In the genomic region with DNA sequence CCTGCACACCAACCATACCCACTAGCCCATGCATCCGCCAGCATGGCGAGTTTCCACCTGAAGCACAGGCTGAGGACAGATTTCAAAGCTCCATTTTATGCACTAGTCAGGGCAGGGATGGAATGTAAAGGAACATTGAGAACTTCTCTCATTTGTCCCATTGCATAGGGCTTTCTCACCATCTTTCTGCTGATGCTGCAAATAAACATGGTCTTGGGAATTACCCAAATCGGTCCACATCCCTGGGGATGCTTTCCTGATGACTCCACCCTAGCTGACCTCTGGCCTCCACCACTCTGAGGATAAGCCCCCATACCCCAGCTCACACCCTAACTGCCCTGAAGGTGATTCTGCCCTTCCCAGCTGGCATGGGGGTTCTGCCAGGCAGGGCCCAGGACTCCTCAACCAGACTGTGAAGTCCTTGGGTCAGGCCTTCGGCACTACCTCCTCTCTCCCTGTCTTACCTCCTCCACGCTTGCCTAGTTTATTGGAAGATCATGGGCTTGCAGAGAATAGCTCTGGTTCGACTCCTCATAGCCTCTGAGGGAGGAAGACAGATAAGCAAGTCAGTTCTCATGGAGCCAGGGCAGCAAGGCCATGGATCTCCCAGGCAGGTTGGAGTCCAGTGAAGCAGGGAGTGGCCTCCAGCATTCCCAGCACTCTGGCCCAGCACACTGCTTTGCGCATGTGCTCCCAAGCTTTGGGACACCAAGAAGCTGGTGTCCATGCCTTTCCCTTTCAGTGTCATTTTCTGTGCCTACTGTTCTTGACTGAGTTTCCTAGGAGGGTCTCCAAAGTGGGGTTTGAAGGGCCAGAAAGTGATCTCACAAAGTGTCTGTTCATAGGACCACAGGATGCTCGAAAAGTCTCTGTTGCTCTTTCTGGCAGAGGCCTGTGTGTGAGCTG, we compare ENCODE assay signal across 29 cellular contexts. TPM values are rescaled to one million over a fixed set of nuclear protein-coding genes. Genes with fewer than 3 reads are reported as not detected.
"Had no signal": no experiment of that assay in that cellular context is flagged by ENCODE, and none has a peak within 500 bp of the region (broad histone marks: within the 10 kb centered on the region; RNA-seq: fewer than 3 reads in every experiment).

No MANE protein-coding gene starts in this region.

- H3K9me3 ChIP-seq: esophagus squamous epithelium, lower lobe of right lung, prostate gland, right atrium auricular region, sigmoid colon, testis, tibial artery had no signal

- H2AFZ ChIP-seq: neural progenitor cell had no signal

- H3K4me3 ChIP-seq: coronary artery, esophagus squamous epithelium, lower lobe of right lung, neural progenitor cell, prostate gland, right atrium auricular region, sigmoid colon, spleen, testis, tibial artery had no signal

- H3K4me2 ChIP-seq: neural progenitor cell had no signal

- H3K4me1 Mint-ChIP-seq: immature natural killer cell; memory B cell; stimulated activated memory B cell treated with anti-CD40 and anti-IgM and Interleukin-4, amounts not matched to agents 10 μg/mL and 1 μg/mL and 100 μg/mL, for 72 hours had no signal

- H3K27me3 Mint-ChIP-seq: type B pancreatic cell had no signal

- H3K9me3 Mint-ChIP-seq: natural killer cell treated with Interleukin-12 subunit alpha and Interleukin-12 subunit beta and Interleukin-15 and Interleukin-18, amount 100 ng/mL, for 72 hours; neural progenitor cell; type B pancreatic cell had no signal

- ATAC-seq: left ventricle myocardium superior; lower lobe of right lung; natural killer cell treated with Interleukin-12 subunit alpha and Interleukin-12 subunit beta and Interleukin-15 and Interleukin-18, amount 100 ng/mL, for 72 hours; stimulated activated memory B cell treated with anti-CD40 and anti-IgM and Interleukin-4, amounts not matched to agents 10 μg/mL and 1 μg/mL and 100 μg/mL, for 72 hours; stimulated activated naive CD8-positive, alpha-beta T cell treated with anti-CD3 and anti-CD28 coated beads, Interleukin-15, Interleukin-2, amounts not matched to agents 100 U/mL and 50 U/mL, for 24 hours had no signal

- H3K4me3 Mint-ChIP-seq: immature natural killer cell; memory B cell; natural killer cell treated with Interleukin-12 subunit alpha and Interleukin-12 subunit beta and Interleukin-15 and Interleukin-18, amount 100 ng/mL, for 72 hours; neural progenitor cell; stimulated activated memory B cell treated with anti-CD40 and anti-IgM and Interleukin-4, amounts not matched to agents 10 μg/mL and 1 μg/mL and 100 μg/mL, for 72 hours; type B pancreatic cell had no signal

- H3K27me3 ChIP-seq: esophagus squamous epithelium, neural progenitor cell, right atrium auricular region, sigmoid colon, spleen, testis, tibial artery had no signal

- H3K36me3 ChIP-seq: esophagus squamous epithelium, lower lobe of right lung, neural progenitor cell, prostate gland, right atrium auricular region, sigmoid colon, spleen, tibial artery had no signal

- H3K9ac ChIP-seq: neural progenitor cell had no signal

- H3K36me3 Mint-ChIP-seq: immature natural killer cell; memory B cell; natural killer cell treated with Interleukin-12 subunit alpha and Interleukin-12 subunit beta and Interleukin-15 and Interleukin-18, amount 100 ng/mL, for 72 hours; neural progenitor cell; stimulated activated memory B cell treated with anti-CD40 and anti-IgM and Interleukin-4, amounts not matched to agents 10 μg/mL and 1 μg/mL and 100 μg/mL, for 72 hours; type B pancreatic cell had no signal

- DNase-seq: dermis blood vessel endothelial cell; effector memory CD4-positive, alpha-beta T cell; esophagus squamous epithelium; hypothalamus; immature natural killer cell; left ventricle myocardium superior; lower lobe of right lung; sigmoid colon; spleen; stimulated activated CD4-positive, alpha-beta T cell treated with anti-CD3 and anti-CD28 coated beads, Interleukin-4, amount 100 ng/mL, for 4 hours; stimulated activated naive CD8-positive, alpha-beta T cell treated with anti-CD3 and anti-CD28 coated beads, Interleukin-15, Interleukin-2, amounts not matched to agents 100 U/mL and 50 U/mL, for 24 hours; substantia nigra; testis had no signal

- H3K4me1 ChIP-seq: esophagus squamous epithelium, lower lobe of right lung, prostate gland, right atrium auricular region, sigmoid colon, testis, tibial artery had no signal

- H3K27ac ChIP-seq: coronary artery, esophagus squamous epithelium, lower lobe of right lung, neural progenitor cell, prostate gland, right atrium auricular region, sigmoid colon, spleen, testis, tibial artery had no signal

- H3K27ac Mint-ChIP-seq: memory B cell; natural killer cell treated with Interleukin-12 subunit alpha and Interleukin-12 subunit beta and Interleukin-15 and Interleukin-18, amount 100 ng/mL, for 72 hours; neural progenitor cell; stimulated activated memory B cell treated with anti-CD40 and anti-IgM and Interleukin-4, amounts not matched to agents 10 μg/mL and 1 μg/mL and 100 μg/mL, for 72 hours; type B pancreatic cell had no signal

- FAIRE-seq: endothelial cell of umbilical vein, frontal cortex, keratinocyte had no signal

RNA-seq across cellular contexts. Expression of a gene that starts 36.9 kb away (rescaled TPM):
- total RNA-seq: endothelial cell of umbilical vein, epithelial cell of proximal tubule, left ventricle myocardium superior, lower lobe of right lung, right atrium auricular region, sigmoid colon had no signal
- polyA plus RNA-seq: endothelial cell of umbilical vein, immature natural killer cell had no signal

RNA-seq across cellular contexts. Expression of a gene that starts 53.4 kb away (rescaled TPM):
- total RNA-seq: epithelial cell of proximal tubule, left ventricle myocardium superior, mononuclear cell, right atrium auricular region, skeletal muscle tissue had no signal
- polyA plus RNA-seq: immature natural killer cell, urinary bladder had no signal
